ENCODE assay signal across 11 cellular contexts in genomic region chr2:172093416-172094318, GRCh38. TPM values are rescaled to one million over a fixed set of nuclear protein-coding genes. Genes with fewer than 3 reads are reported as not detected.
DNase-seq lines count a peak whose midpoint lies in the region; ATAC-seq, FAIRE-seq and TF ChIP-seq lines count a peak whose summit lies in the region.
"Had no signal": no experiment of that assay in that cellular context is flagged by ENCODE, and none has a peak within 500 bp of the region (broad histone marks: within the 10 kb centered on the region; RNA-seq: fewer than 3 reads in every experiment).

No MANE protein-coding gene starts in this region.

- FAIRE-seq in A549 (lab: Jason Lieb, UNC): no peak

- no peak for TF ChIP-seq CTCF in A549 (IDR thresholded peaks at IDR 0.05)
- TF ChIP-seq CTCF in PC-9 (conservative IDR thresholded peaks at IDR 0.05): no peak
- no peak for TF ChIP-seq CTCF in fibroblast of the aortic adventitia (IDR thresholded peaks at IDR 0.05; ENCODE audit: insufficient read depth, low read length)
- no peak for TF ChIP-seq CTCF in OCI-LY7 (conservative IDR thresholded peaks at IDR 0.05; ENCODE audit: low read length)

- no peaks in the 10 kb centered on the region for H3K36me3 ChIP-seq in PC-9 (ENCODE audit: low read depth)
- H3K36me3 ChIP-seq in OCI-LY7 (ENCODE audit: insufficient read depth, low read length): no peaks in the 10 kb centered on the region
- H3K36me3 ChIP-seq: transverse colon had no signal

- TF ChIP-seq POLR2A in A549 (IDR thresholded peaks at IDR 0.05; ENCODE audit: low read length): no peak

- H3K27ac ChIP-seq in A549 (peak overlapping the region; percentile 88 to 98), PC-9 (no peak overlapping the region), OCI-LY7 (ENCODE audit: low read depth, low read length, poor library complexity, severe bottlenecking) (no peak overlapping the region)
- H3K27ac ChIP-seq: transverse colon had no signal

- no peaks in the 10 kb centered on the region for H3K79me2 ChIP-seq in PC-9 (ENCODE audit: low read depth)
- H3K79me2 ChIP-seq in OCI-LY7 (ENCODE audit: insufficient read depth, low read depth, low read length): no peaks in the 10 kb centered on the region

- peaks cover 34% of the 10 kb centered on the region for H3F3A ChIP-seq in PC-9 (ENCODE audit: insufficient read depth, low read depth)

- no TSS peak for BruUV-seq in PC-9 (replicated peaks; lab: Mats Ljungman, UMichigan)
- no TSS peak for BruUV-seq in OCI-LY7 (replicated peaks; lab: Mats Ljungman, UMichigan)

- H3K4me3 ChIP-seq in A549: peak overlapping the region; percentile 71
- H3K4me3 ChIP-seq in PC-9: peak overlapping the region; percentile 73
- peak overlapping the region; percentile 40 for H3K4me3 ChIP-seq in fibroblast of the aortic adventitia (ENCODE audit: low read depth, low read length)
- no peak overlapping the region for H3K4me3 ChIP-seq in OCI-LY7 (ENCODE audit: low read depth, low read length, poor library complexity, severe bottlenecking)
- H3K4me3 ChIP-seq: lung had no signal

- POLR2A ChIA-PET in A549 (lab: Yijun Ruan, JAX) (interaction anchor here (2.3 kb wide), 1 partner anchor 13 kb away, joined by 9 read pairs; no protein-coding TSS in a partner anchor), PC-9 (lab: Charles Lee; ENCODE audit: unreplicated experiment) (no interaction called here), OCI-LY7 (lab: Charles Lee) (interaction anchor here (1.4 kb wide), 1 partner anchor 10 kb away, joined by 4 read pairs; the partner anchor contains the start of gene DLX2)

- DNase-seq in A549 (ENCODE audit: low read depth in 1 of 2, low spot score in 1 of 2) (no peak), COR-L47 (lab: John Stamatoyannopoulos, UW) (peak; percentile 26), PC-9 (no peak), fibroblast of the aortic adventitia (ENCODE audit: low read depth) (peak; percentile 22), DMS53 treated with DMSO at 0.1 percent for 48 hours (lab: John Stamatoyannopoulos, UW; ENCODE audit: unreplicated experiment) (no peak), posterior cingulate gyrus (no peak), OCI-LY7 (ENCODE audit: low spot score) (no peak)
- DNase-seq in activated effector memory CD4-positive, alpha-beta T cell treated with Interleukin-2 at 50 U/mL for 16 hours: no peak
- DNase-seq: NCI-H1417 treated with DMSO at 0.1 percent for 48 hours, transverse colon had no signal

- H3K4me2 ChIP-seq in A549 (peak overlapping the region; percentile 89), PC-9 (peak overlapping the region; percentile 95), OCI-LY7 (ENCODE audit: low read length) (no peak overlapping the region)

- no peaks in the 10 kb centered on the region for H3K9me3 ChIP-seq in A549
- H3K9me3 ChIP-seq in PC-9 (ENCODE audit: insufficient read depth, low read depth): no peaks in the 10 kb centered on the region
- no peaks in the 10 kb centered on the region for H3K9me3 ChIP-seq in OCI-LY7 (ENCODE audit: low read length)
- H3K9me3 ChIP-seq: transverse colon had no signal

- no peak for TF ChIP-seq RAD21 in A549 (conservative IDR thresholded peaks at IDR 0.05 in 1 of 2, IDR thresholded peaks at IDR 0.05 in 1 of 2)

- no peaks in the 10 kb centered on the region for H3K27me3 ChIP-seq in PC-9 (ENCODE audit: insufficient read depth, low read depth)

- CTCF ChIA-PET in A549 (lab: Yijun Ruan, JAX): interaction anchor here (0.6 to 2.0 kb wide), 2 partner anchors 9 to 230 kb away, joined by 3 to 6 read pairs; partner anchors contain the start of gene DLX2
- CTCF ChIA-PET in PC-9 (lab: Charles Lee): interaction anchor here (0.6 kb wide), 1 partner anchor 35 kb away, joined by 3 read pairs; no protein-coding TSS in a partner anchor
- CTCF ChIA-PET in OCI-LY7 (lab: Charles Lee; ENCODE audit: unreplicated experiment): interaction anchor here (0.6 kb wide), 1 partner anchor 45 kb away, joined by 3 read pairs; no protein-coding TSS in a partner anchor

- 85% methylated on average over 19 of the region's 19 CpGs for WGBS in A549 (ENCODE audit: missing lambda C conversion rate)

- H4K20me1 ChIP-seq in PC-9 (ENCODE audit: insufficient read depth) (no peaks in the 10 kb centered on the region), OCI-LY7 (ENCODE audit: insufficient read depth, low read length) (no peaks in the 10 kb centered on the region)

- TF ChIP-seq EP300 in A549 (IDR thresholded peaks at IDR 0.05): no peak

- intact Hi-C loops in PC-9 (cut with micrococcal nuclease; ENCODE audit: unreplicated experiment): loop anchor here (2.0 kb wide), 1 partner anchor 73 kb away; no protein-coding TSS in a partner anchor
- intact Hi-C loops in posterior cingulate gyrus (cut with DNase I): no loop called here
- intact Hi-C loops in OCI-LY7 (cut with micrococcal nuclease; ENCODE audit: unreplicated experiment): no loop called here

- H3K9me2 ChIP-seq in PC-9 (ENCODE audit: insufficient read depth) (no peaks in the 10 kb centered on the region), OCI-LY7 (ENCODE audit: insufficient read depth, low read length) (no peaks in the 10 kb centered on the region)

- H2AFZ ChIP-seq in PC-9 (peak overlapping the region; percentile 97), OCI-LY7 (ENCODE audit: low read length) (no peak overlapping the region)

- H3K4me1 ChIP-seq in A549: peaks cover 21% of the 10 kb centered on the region
- peaks cover 32% of the 10 kb centered on the region for H3K4me1 ChIP-seq in PC-9 (replicated peaks; ENCODE audit: insufficient read depth)
- H3K4me1 ChIP-seq in OCI-LY7 (ENCODE audit: insufficient read depth, low read length, poor library complexity, severe bottlenecking): peaks cover 5% of the 10 kb centered on the region

- ATAC-seq in A549: no peak

TF ChIP-seq in A549, 52 proteins besides CTCF, POLR2A, EP300 and RAD21 (continues in another document):
- TF ChIP-seq HEYL (CRISPR knock-in tag; IDR thresholded peaks at IDR 0.05) (no peak), CBX8 (IDR thresholded peaks at IDR 0.05) (no peak), PBX3 (IDR thresholded peaks at IDR 0.05) (no peak), SREBF2 (IDR thresholded peaks at IDR 0.05) (no peak), CHD2 (IDR thresholded peaks at IDR 0.05; ENCODE audit: low read length, partially characterized antibody) (no peak), MAX (IDR thresholded peaks at IDR 0.05) (no peak), KDM5A (IDR thresholded peaks at IDR 0.05) (no peak), ZFP36 (IDR thresholded peaks at IDR 0.05; ENCODE audit: borderline replicate concordance, partially characterized antibody) (no peak), TP53 (CRISPR knock-in tag; IDR thresholded peaks at IDR 0.05) (no peak), RARB (CRISPR knock-in tag; IDR thresholded peaks at IDR 0.05) (no peak), FOXS1 (CRISPR knock-in tag; IDR thresholded peaks at IDR 0.05) (no peak), HES2 (IDR thresholded peaks at IDR 0.05) (no peak), RNF2 (IDR thresholded peaks at IDR 0.05; ENCODE audit: borderline replicate concordance, low read depth) (no peak), RCOR1 (IDR thresholded peaks at IDR 0.05; ENCODE audit: low read depth, low read length) (no peak)

RNA-seq across cellular contexts. Expression of gene DLX1, which starts 8.4 kb away (rescaled TPM):
- polyA plus RNA-seq in A549 (2011; rRNA removed) (0.53 and 1.1 TPM in 2 replicates), A549 (2017; fragmentation: RNase III; extraction: RNeasy Plus Mini Kit Qiagen cat#74134 plus additional on column Dnase treatment) (2.4 to 2.9 TPM (median 2.5 TPM) in 3 replicates)
- 3.2 and 4.7 TPM in 2 replicates for polyA plus RNA-seq in A549 (2012; cell fraction: cytosol; rRNA removed)
- polyA plus RNA-seq in A549 (2012; cell fraction: nucleus; rRNA removed): 7.7 and 10.3 TPM in 2 replicates
- polyA minus RNA-seq in A549 (2011; rRNA and poly(A)+ RNA removed): 0.24 and 1.2 TPM in 2 replicates
- total RNA-seq in PC-9 (2021) (0.87 TPM in 1 of 2 replicates, not detected in the other), fibroblast of the aortic adventitia (ENCODE audit: low replicate concordance) (0.41 and 0.99 TPM in 2 replicates), OCI-LY7 (2022) (not detected in 2 replicates)
- total RNA-seq in OCI-LY7 (2014; rRNA removed; shearing (Covaris generic)): not detected in 2 replicates
- total RNA-seq: lung, transverse colon had no signal

RNA-seq across cellular contexts. Expression of gene DLX2, which starts 9.0 kb away (rescaled TPM):
- polyA plus RNA-seq in A549 (2011; rRNA removed) (0.04 TPM in 2 replicates), A549 (2017; fragmentation: RNase III; extraction: RNeasy Plus Mini Kit Qiagen cat#74134 plus additional on column Dnase treatment) (0.17 to 0.25 TPM (median 0.19 TPM) in 3 replicates)
- polyA plus RNA-seq in A549 (2012; cell fraction: cytosol; rRNA removed): 0.22 and 0.41 TPM in 2 replicates
- 0.44 and 0.60 TPM in 2 replicates for polyA plus RNA-seq in A549 (2012; cell fraction: nucleus; rRNA removed)
- not detected in 2 replicates for polyA minus RNA-seq in A549 (2011; rRNA and poly(A)+ RNA removed)
- total RNA-seq in PC-9 (2021) (0.65 and 0.76 TPM in 2 replicates), fibroblast of the aortic adventitia (ENCODE audit: low replicate concordance) (0.72 TPM in 1 of 2 replicates, not detected in the other), OCI-LY7 (2022) (not detected in 2 replicates)
- 0.22 TPM in 1 of 2 replicates, not detected in the other for total RNA-seq in OCI-LY7 (2014; rRNA removed; shearing (Covaris generic))

Comparison
In these comparisons a context has a peak if more than half of its experiments do, and no peak if none do; other contexts are left out.
1. DNase-seq: peak in COR-L47 (single experiment) and fibroblast of the aortic adventitia (single experiment); none in A549 (0 of 2), PC-9 (0 of 2), activated effector memory CD4-positive, alpha-beta T cell treated with Interleukin-2 at 50 U/mL for 16 hours (single experiment), DMS53 treated with DMSO at 0.1 percent for 48 hours (single experiment), posterior cingulate gyrus (0 of 10) and OCI-LY7 (single experiment).
2. H3K27ac ChIP-seq: peak in A549 (2 of 2); none in PC-9 (single experiment) and OCI-LY7 (single experiment).